ENCODE assay signal across 13 cellular contexts in genomic region chr17:81435636-81436293, GRCh38. TPM values are rescaled to one million over a fixed set of nuclear protein-coding genes. Genes with fewer than 3 reads are reported as not detected.
DNase-seq lines count a peak whose midpoint lies in the region; ATAC-seq and TF ChIP-seq lines count a peak whose summit lies in the region.
"Had no signal": no experiment of that assay in that cellular context is flagged by ENCODE, and none has a peak within 500 bp of the region (broad histone marks: within the 10 kb centered on the region; RNA-seq: fewer than 3 reads in every experiment).

No MANE protein-coding gene starts in this region.

- TF ChIP-seq EP300 in upper lobe of left lung (IDR thresholded peaks at IDR 0.05) = no peak

- H3K9me3 ChIP-seq in heart right ventricle (no peaks in the 10 kb centered on the region), psoas muscle (no peaks in the 10 kb centered on the region), upper lobe of left lung (no peaks in the 10 kb centered on the region)

- H3K27me3 ChIP-seq in heart right ventricle = no peaks in the 10 kb centered on the region
- no peaks in the 10 kb centered on the region for H3K27me3 ChIP-seq in psoas muscle (ENCODE audit: insufficient read depth in 3 of 3, low read length in 2 of 3)
- no peaks in the 10 kb centered on the region for H3K27me3 ChIP-seq in upper lobe of left lung

- TF ChIP-seq CTCF in VCaP (conservative IDR thresholded peaks at IDR 0.05) (no peak), heart right ventricle (IDR thresholded peaks at IDR 0.05) (no peak), psoas muscle (IDR thresholded peaks at IDR 0.05) (no peak), upper lobe of left lung (IDR thresholded peaks at IDR 0.05) (no peak)

- no peak for DNase-seq in heart right ventricle
- no peak for DNase-seq in psoas muscle
- DNase-seq in upper lobe of left lung = peak in 1 of 2 donors; percentile 75
- DNase-seq in iPS-NIHi7 (ENCODE audit: extremely low spot score) = no peak
- no peak for DNase-seq in NCI-H82 (lab: John Stamatoyannopoulos, UW)
- no peak for DNase-seq in occipital lobe (lab: John Stamatoyannopoulos, UW)
- DNase-seq: activated CD4-positive, alpha-beta T cell treated with anti-CD3 and anti-CD28 coated beads, Interleukin-2, amount 50 U/mL, for 4 hours; activated T-cell treated with anti-CD3 and anti-CD28 coated beads, Interleukin-2, amount 50 U/mL, for 72 hours; central memory CD4-positive, alpha-beta T cell; foreskin melanocyte; NCI-H187 had no signal

- H3K4me1 ChIP-seq in heart right ventricle (peaks cover 5 to 56% (median 37%) of the 10 kb centered on the region in 9 donors), psoas muscle (peaks cover 17% of the 10 kb centered on the region), upper lobe of left lung (peaks cover 8 to 28% (median 12%) of the 10 kb centered on the region in 4 donors)

- H3K4me3 ChIP-seq in heart right ventricle (no peak overlapping the region), psoas muscle (no peak overlapping the region), upper lobe of left lung (no peak overlapping the region)

- H3K27ac ChIP-seq in VCaP = peak overlapping the region; percentile 43
- peak overlapping the region; percentile 60 to 91 (median 82) for H3K27ac ChIP-seq in heart right ventricle
- peak overlapping the region; percentile 71 for H3K27ac ChIP-seq in psoas muscle
- H3K27ac ChIP-seq in upper lobe of left lung = peak overlapping the region; percentile 40 to 80 (median 79)
- H3K27ac ChIP-seq: C4-2B had no signal

- intact Hi-C loops in heart right ventricle (cut with DNase I) (loop anchor here in 2 of 10 donors (5.0 kb wide), 1 partner anchor 42 kb away; no protein-coding TSS in a partner anchor), psoas muscle (cut with DNase I) (no loop called here)

- TF ChIP-seq POLR2A in upper lobe of left lung (IDR thresholded peaks at IDR 0.05) = no peak

- ATAC-seq in heart right ventricle (peak in 4 of 8 donors; percentile 1 to 27 (median 10)), psoas muscle (no peak), upper lobe of left lung (ENCODE audit: low FRiP score in 2 of 2) (no peak)
- ATAC-seq: activated T-cell treated with anti-CD3 and anti-CD28 coated beads, Interleukin-2, amount 50 U/mL, for 72 hours had no signal

- H3K36me3 ChIP-seq in heart right ventricle (no peaks in the 10 kb centered on the region), psoas muscle (ENCODE audit: insufficient read depth in 1 of 2, low read depth in 1 of 2) (no peaks in the 10 kb centered on the region), upper lobe of left lung (no peaks in the 10 kb centered on the region)

- WGBS in heart right ventricle, 2 donors = 68 to 72% methylated on average over 10 of the region's 10 CpGs
- 66 to 75% (median 74%) methylated on average over 10 of the region's 10 CpGs for WGBS in psoas muscle, 3 donors
- WGBS in upper lobe of left lung, 2 donors = 74 to 83% methylated on average over 9 to 10 of the region's 10 CpGs

RNA-seq across cellular contexts. Expression of gene BAHCC1, which starts 40.5 kb away (rescaled TPM):
- total RNA-seq in heart right ventricle (10 to 100 TPM in 2 of 10 donors, 1 to 10 TPM in 8; 6.3 to 11.1 (median 9.2) TPM), psoas muscle (10 to 100 TPM in 1 of 4 donors, 1 to 10 TPM in 3; 6.0 to 10.7 (median 7.7) TPM), upper lobe of left lung (10 to 100 TPM in 5 of 6 donors, 1 to 10 TPM in 1; 8.2 to 81.7 (median 21.0) TPM), occipital lobe (7.6 TPM)
- polyA plus RNA-seq in heart right ventricle (10 to 100 TPM in 1 of 2 donors, 1 to 10 TPM in 1; 4.8 to 13.1 TPM), psoas muscle (1 to 10 TPM; 2.8 to 6.6 (median 4.1) TPM)
